ENCODE assay signal across 25 cellular contexts in genomic region chrX:106323357-106323756, GRCh38.
DNase-seq lines count a peak whose midpoint lies in the region; ATAC-seq, FAIRE-seq and TF ChIP-seq lines count a peak whose summit lies in the region.
"Had no signal": no experiment of that assay in that cellular context is flagged by ENCODE, and none has a peak within 500 bp of the region (broad histone marks: within the 10 kb centered on the region; RNA-seq: fewer than 3 reads in every experiment).

No MANE protein-coding gene starts in this region.

- H3K79me1 ChIP-seq in IMR-90 (ENCODE audit: low read depth in 1 of 2, low read length in 2 of 2): no peaks in the 10 kb centered on the region

- CTCF ChIA-PET in IMR-90 (lab: Yijun Ruan, JAX): no interaction called here

- H3K4ac ChIP-seq in IMR-90 (ENCODE audit: low read depth, low read length): no peak overlapping the region

- no peak overlapping the region for H3K4me3 ChIP-seq in IMR-90 (ENCODE audit: insufficient read depth, low read depth, low read length)
- H3K4me3 ChIP-seq in kidney (ENCODE audit: low read length in 2 of 2): no peak overlapping the region
- no peak overlapping the region for H3K4me3 ChIP-seq in aorta (ENCODE audit: low read length in 2 of 2)
- H3K4me3 ChIP-seq: BLaER1, GM12878 had no signal

- H3K56ac ChIP-seq in IMR-90 (ENCODE audit: extremely low read depth, insufficient read depth, low read length): no peak overlapping the region

- no peaks in the 10 kb centered on the region for H4K20me1 ChIP-seq in IMR-90 (ENCODE audit: insufficient read depth, low read length)
- H4K20me1 ChIP-seq: BLaER1 had no signal

- H3K4me2 ChIP-seq in IMR-90 (ENCODE audit: low read depth, low read length): no peak overlapping the region
- H3K4me2 ChIP-seq: BLaER1 had no signal

- no peak overlapping the region for H4K8ac ChIP-seq in IMR-90 (ENCODE audit: low read depth in 2 of 2, low read length in 2 of 2)

- H2BK120ac ChIP-seq in IMR-90 (ENCODE audit: low read depth, low read length): no peak overlapping the region

- no peak for FAIRE-seq in kidney (lab: Jason Lieb, UNC)
- FAIRE-seq: A204.1, GM12878, GM12892, GM18507 had no signal

- DNase-seq in IMR-90 (no peak), kidney (peak; percentile 52), aorta (no peak), cardiac septum (ENCODE audit: low spot score) (no peak)
- DNase-seq in activated CD4-positive, alpha-beta T cell treated with anti-CD3 and anti-CD28 coated beads, Interleukin-2, amount 50 U/mL, for 4 hours: no peak
- DNase-seq: 8988T; ACHN; BE2C; C1 segment of cervical spinal cord; CD4-positive, alpha-beta memory T cell; CD4-positive, CD25-positive, alpha-beta regulatory T cell; CD8-positive, alpha-beta memory T cell; COR-L47; DMS 273 treated with DMSO at 0.1 percent for 48 hours; DMS153; DMS53; DMS79; DND-41; EL; GDM1 had no signal

- in situ Hi-C loops in IMR-90 (cut with MboI; ENCODE audit: low sequenced_read_pairs): no loop called here

- no peak overlapping the region for H2AK5ac ChIP-seq in IMR-90 (ENCODE audit: low read depth, low read length)

- TF ChIP-seq CTCF in IMR-90 (conservative IDR thresholded peaks at IDR 0.05; ENCODE audit: low read depth, low read length) (no peak), kidney (IDR thresholded peaks at IDR 0.05; ENCODE audit: borderline replicate concordance, extremely low read depth, insufficient read depth) (no peak)

- H4K5ac ChIP-seq in IMR-90 (ENCODE audit: low read depth, low read length): no peak overlapping the region

- H3K9me1 ChIP-seq in IMR-90 (ENCODE audit: insufficient read depth, low read length): no peaks in the 10 kb centered on the region

- H3K36me3 ChIP-seq in IMR-90 (ENCODE audit: control insufficient read depth, insufficient read depth, low read length) (no peaks in the 10 kb centered on the region), kidney (ENCODE audit: control insufficient read depth in 1 of 2, insufficient read depth in 2 of 2, low read length in 2 of 2) (no peaks in the 10 kb centered on the region), aorta (ENCODE audit: control insufficient read depth in 1 of 2, insufficient read depth in 2 of 2, low read length in 1 of 2) (no peaks in the 10 kb centered on the region)
- H3K36me3 ChIP-seq: BE2C, BLaER1 had no signal

- H2BK5ac ChIP-seq in IMR-90 (ENCODE audit: low read depth, low read length, poor library complexity, severe bottlenecking): no peak overlapping the region

- H3K9ac ChIP-seq in IMR-90 (ENCODE audit: low read depth, low read length) (no peak overlapping the region), kidney (ENCODE audit: low read length in 2 of 2) (no peak overlapping the region)
- H3K9ac ChIP-seq: BLaER1 had no signal

- H4K91ac ChIP-seq in IMR-90 (ENCODE audit: insufficient read depth, low read depth, low read length): no peak overlapping the region

- no peak overlapping the region for H2AFZ ChIP-seq in IMR-90 (replicated peaks; ENCODE audit: low read length, poor library complexity)

- BruUV-seq in IMR-90 (replicated peaks; lab: Mats Ljungman, UMichigan): no TSS peak

- H3K27me3 ChIP-seq in IMR-90 (ENCODE audit: control insufficient read depth, insufficient read depth, low read length): peaks cover 1% of the 10 kb centered on the region; the same call in 1 of the 2 replicates
- H3K27me3 ChIP-seq in aorta (ENCODE audit: control insufficient read depth in 1 of 2, insufficient read depth in 2 of 2, low read length in 1 of 2): no peaks in the 10 kb centered on the region
- H3K27me3 ChIP-seq: BE2C had no signal

- TF ChIP-seq RAD21 in IMR-90 (IDR thresholded peaks at IDR 0.05; ENCODE audit: low read length): no peak

- H3K9me3 ChIP-seq in IMR-90 (ENCODE audit: control insufficient read depth, insufficient read depth, low read length) (peaks cover 8% of the 10 kb centered on the region; the same call in 1 of the 2 replicates), kidney (ENCODE audit: control insufficient read depth in 1 of 2, low read length in 2 of 2) (no peaks in the 10 kb centered on the region), aorta (ENCODE audit: control insufficient read depth, low read length) (no peaks in the 10 kb centered on the region)
- H3K9me3 ChIP-seq: BE2C, BLaER1 had no signal

- H3K18ac ChIP-seq in IMR-90 (ENCODE audit: low read depth, low read length): no peak overlapping the region

- dilution Hi-C loops in IMR-90 (cut with HindIII; ENCODE audit: low sequenced_read_pairs, unreplicated experiment): no loop called here

- POLR2A ChIA-PET in IMR-90 (lab: Charles Lee; ENCODE audit: unreplicated experiment): no interaction called here

- no peaks in the 10 kb centered on the region for H3K4me1 ChIP-seq in IMR-90 (ENCODE audit: control insufficient read depth, insufficient read depth, low read length)
- no peaks in the 10 kb centered on the region for H3K4me1 ChIP-seq in kidney (ENCODE audit: control insufficient read depth in 1 of 2, insufficient read depth in 1 of 2, low read depth in 1 of 2, low read length in 2 of 2)
- H3K4me1 ChIP-seq in aorta (ENCODE audit: control insufficient read depth in 1 of 2, insufficient read depth in 2 of 2, low read length in 2 of 2): no peaks in the 10 kb centered on the region
- H3K4me1 ChIP-seq: BE2C, BLaER1 had no signal

- no peak overlapping the region for H2BK15ac ChIP-seq in IMR-90 (ENCODE audit: low read depth, low read length)

- no peak overlapping the region for H3K14ac ChIP-seq in IMR-90 (replicated peaks; ENCODE audit: low read depth, low read length)

- no peak overlapping the region for H3K23ac ChIP-seq in IMR-90 (ENCODE audit: low read depth, low read length)

- H3K27ac ChIP-seq in IMR-90 (ENCODE audit: insufficient read depth, low read length) (no peak overlapping the region), kidney (ENCODE audit: low read depth in 2 of 2, low read length in 2 of 2) (no peak overlapping the region), aorta (ENCODE audit: low read depth in 1 of 2, low read length in 2 of 2) (no peak overlapping the region)
- H3K27ac ChIP-seq: BLaER1 had no signal

- H2AK9ac ChIP-seq in IMR-90 (replicated peaks; ENCODE audit: low read depth, low read length, poor library complexity): peak overlapping the region; percentile 65

- TF ChIP-seq POLR2A in IMR-90 (IDR thresholded peaks at IDR 0.05; ENCODE audit: low read depth, low read length): no peak

- ATAC-seq in IMR-90 (ENCODE audit: low read depth): no peak
- ATAC-seq in aorta (ENCODE audit: low FRiP score): peak; percentile 33
- ATAC-seq: GM12878 had no signal

- intact Hi-C loops in IMR-90 (cut with micrococcal nuclease): no loop called here
- intact Hi-C loops in kidney (cut with DNase I): no loop called here
- intact Hi-C loops in aorta (cut with DNase I): no loop called here
- intact Hi-C loops in cardiac septum (cut with DNase I): no loop called here

- no peak overlapping the region for H2BK20ac ChIP-seq in IMR-90 (ENCODE audit: low read depth, low read length)

TF ChIP-seq in IMR-90, 13 proteins besides CTCF, POLR2A, EP300 and RAD21:
- TF ChIP-seq RCOR1 (IDR thresholded peaks at IDR 0.05; ENCODE audit: insufficient replicate concordance, low read length): no peak
- no peak for TF ChIP-seq MXI1 (IDR thresholded peaks at IDR 0.05; ENCODE audit: borderline replicate concordance, low read depth, low read length)
- no peak for TF ChIP-seq CHD1 (IDR thresholded peaks at IDR 0.05; ENCODE audit: low read depth, low read length)
- TF ChIP-seq SMC3 (IDR thresholded peaks at IDR 0.05; ENCODE audit: low read depth, low read length): no peak
- no peak for TF ChIP-seq USF2 (IDR thresholded peaks at IDR 0.05; ENCODE audit: low read depth, low read length)
- TF ChIP-seq NFE2L2 (IDR thresholded peaks at IDR 0.05; ENCODE audit: low read depth, low read length): no peak
- no peak for TF ChIP-seq CEBPB (IDR thresholded peaks at IDR 0.05; ENCODE audit: low read depth, low read length)
- no peak for TF ChIP-seq RFX5 (IDR thresholded peaks at IDR 0.05; ENCODE audit: low read depth, low read length)
- TF ChIP-seq MAFK (IDR thresholded peaks at IDR 0.05; ENCODE audit: low read depth, low read length): no peak
- TF ChIP-seq MAZ (IDR thresholded peaks at IDR 0.05; ENCODE audit: borderline replicate concordance, low read depth, low read length): no peak
TF ChIP-seq in IMR-90: peak in this region for 0.
